In the genomic region with DNA sequence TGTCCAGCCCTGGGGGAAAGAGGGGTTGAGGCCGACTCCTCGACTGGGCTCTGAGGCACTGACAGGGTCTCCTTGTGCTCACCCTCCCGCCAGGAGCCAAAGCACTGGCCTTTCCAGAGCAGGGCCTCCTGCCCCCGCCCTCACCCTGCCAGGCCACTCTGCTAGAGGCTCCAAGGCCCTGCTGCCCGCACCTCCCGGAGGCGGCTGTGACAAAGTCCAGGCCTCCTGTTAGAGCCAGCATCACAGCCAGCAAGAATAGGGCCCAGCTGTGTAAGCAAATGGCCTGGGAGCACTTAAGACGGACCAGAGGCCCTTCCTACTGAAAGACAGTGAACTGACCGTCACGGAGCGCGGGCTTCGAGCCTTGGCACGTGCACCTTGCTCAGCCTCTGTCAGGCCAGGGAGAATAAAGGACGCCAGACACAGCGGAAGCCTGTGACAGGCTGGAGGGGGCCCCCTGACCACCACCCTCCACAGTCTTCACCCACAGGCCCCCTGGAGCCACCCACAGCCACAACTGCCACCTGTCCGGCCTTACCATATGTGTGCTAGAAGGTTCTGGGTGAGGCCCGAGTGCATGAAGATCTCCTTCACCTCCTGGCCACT, we compare ENCODE assay signal across 25 cellular contexts. TPM values are rescaled to one million over a fixed set of nuclear protein-coding genes. Genes with fewer than 3 reads are reported as not detected.
DNase-seq lines count a peak whose midpoint lies in the region; TF ChIP-seq lines count a peak whose summit lies in the region.
"Had no signal": no experiment of that assay in that cellular context is flagged by ENCODE, and none has a peak within 500 bp of the region (broad histone marks: within the 10 kb centered on the region; RNA-seq: fewer than 3 reads in every experiment).

No MANE protein-coding gene starts in this region.

- H3K27ac Mint-ChIP-seq in activated CD4-positive, alpha-beta memory T cell treated with anti-CD3 and anti-CD28 coated beads, Interleukin-2, amount 10 ng/mL, durations not matched to agents 7 days and 5 days, result no peak overlapping the region

- peaks cover 37% of the 10 kb centered on the region for H3K36me3 Mint-ChIP-seq in activated CD4-positive, alpha-beta memory T cell treated with anti-CD3 and anti-CD28 coated beads, Interleukin-2, amount 10 ng/mL, durations not matched to agents 7 days and 5 days (ENCODE audit: low read depth)

- H3K27ac ChIP-seq in left ventricle myocardium inferior (replicated peaks) (peak overlapping the region; percentile 72), muscle layer of colon (ENCODE audit: low read depth, low read length) (peak overlapping the region; percentile 62)
- H3K27ac ChIP-seq: GM23248, HL-60 had no signal

- H3K36me3 ChIP-seq in left ventricle myocardium inferior, result peaks cover 83% of the 10 kb centered on the region
- peaks cover 67% of the 10 kb centered on the region for H3K36me3 ChIP-seq in muscle layer of colon (ENCODE audit: insufficient read depth, low read length)

- CTCF ChIA-PET in activated CD4-positive, alpha-beta memory T cell treated with anti-CD3 and anti-CD28 coated beads, Interleukin-2, amount 10 ng/mL, durations not matched to agents 7 days and 5 days (lab: Charles Lee), result interaction anchor here (1.0 kb wide), 1 partner anchor 114 kb away, joined by 3 read pairs; no protein-coding TSS in a partner anchor

- intact Hi-C loops in left ventricle myocardium inferior (cut with micrococcal nuclease), result no loop called here

- H3K27me3 Mint-ChIP-seq in activated CD4-positive, alpha-beta memory T cell treated with anti-CD3 and anti-CD28 coated beads, Interleukin-2, amount 10 ng/mL, durations not matched to agents 7 days and 5 days, result no peaks in the 10 kb centered on the region
- H3K27me3 Mint-ChIP-seq: B cell, IgD-negative memory B cell had no signal

- H3K9me3 Mint-ChIP-seq in activated CD4-positive, alpha-beta memory T cell treated with anti-CD3 and anti-CD28 coated beads, Interleukin-2, amount 10 ng/mL, durations not matched to agents 7 days and 5 days, result no peaks in the 10 kb centered on the region
- H3K9me3 Mint-ChIP-seq: IgD-negative memory B cell had no signal

- no peak overlapping the region for H3K4me3 ChIP-seq in left ventricle myocardium inferior
- no peak overlapping the region for H3K4me3 ChIP-seq in muscle layer of colon (ENCODE audit: low read depth in 1 of 2, low read length in 2 of 2)
- H3K4me3 ChIP-seq: GM23248, MG63 had no signal

- peaks cover 4% of the 10 kb centered on the region for H3K4me1 Mint-ChIP-seq in activated CD4-positive, alpha-beta memory T cell treated with anti-CD3 and anti-CD28 coated beads, Interleukin-2, amount 10 ng/mL, durations not matched to agents 7 days and 5 days

- H3K4me1 ChIP-seq in left ventricle myocardium inferior (peaks cover 51% of the 10 kb centered on the region), muscle layer of colon (ENCODE audit: insufficient read depth, low read length) (no peaks in the 10 kb centered on the region)

- H3K4me3 Mint-ChIP-seq in activated CD4-positive, alpha-beta memory T cell treated with anti-CD3 and anti-CD28 coated beads, Interleukin-2, amount 10 ng/mL, durations not matched to agents 7 days and 5 days, result no peak overlapping the region
- H3K4me3 Mint-ChIP-seq: B cell had no signal

- DNase-seq in D341Med (ENCODE audit: low spot score) (peak; percentile 17), amniotic epithelial cell (ENCODE audit: low read depth) (peak; percentile 34), left ventricle myocardium inferior (peak; percentile 77), NCI-H1930 (lab: John Stamatoyannopoulos, UW) (no peak), NCI-H2081 treated with DMSO at 0.1 percent for 48 hours (lab: John Stamatoyannopoulos, UW) (no peak)
- no peak for DNase-seq in activated CD4-positive, alpha-beta memory T cell treated with anti-CD3 and anti-CD28 coated beads, Interleukin-2, amount 10 ng/mL, durations not matched to agents 7 days and 5 days
- DNase-seq in stimulated activated CD4-positive, alpha-beta T cell treated with anti-CD3 and anti-CD28 coated beads, Interleukin-2, amount 100 ng/mL, for 24 hours, result no peak
- DNase-seq: activated CD4-positive, CD25-positive, alpha-beta regulatory T cell; activated naive CD4-positive, alpha-beta T cell; activated T-cell treated with anti-CD3 and anti-CD28 coated beads, Interleukin-2, amount 50 U/mL, for 1 hour; amniotic stem cell; COR-L47; cortex of kidney; DMS79 treated with DMSO at 0.1 percent for 48 hours; MG63; NCI-H1436 treated with DMSO at 0.1 percent for 48 hours; NCI-H2171 treated with DMSO at 0.1 percent for 48 hours; NCI-H526 treated with DMSO at 0.1 percent for 48 hours; stimulated activated CD8-positive, alpha-beta memory T cell treated with anti-CD3 and anti-CD28 coated beads, Interleukin-4, amount 100 ng/mL, for 48 hours; T1000 had no signal

- H3K27me3 ChIP-seq in left ventricle myocardium inferior (ENCODE audit: low read depth) (no peaks in the 10 kb centered on the region), muscle layer of colon (ENCODE audit: control insufficient read depth in 1 of 2, insufficient read depth in 2 of 2, low read length in 2 of 2) (no peaks in the 10 kb centered on the region)
- H3K27me3 ChIP-seq: MG63 had no signal

- TF ChIP-seq CTCF in left ventricle myocardium inferior (IDR thresholded peaks at IDR 0.05; ENCODE audit: borderline replicate concordance), result no peak

- POLR2A ChIA-PET in activated CD4-positive, alpha-beta memory T cell treated with anti-CD3 and anti-CD28 coated beads, Interleukin-2, amount 10 ng/mL, durations not matched to agents 7 days and 5 days (lab: Charles Lee), result no interaction called here

- H3K9ac ChIP-seq in muscle layer of colon (ENCODE audit: low read length), result no peak overlapping the region
- H3K9ac ChIP-seq: GM23248 had no signal

- no peaks in the 10 kb centered on the region for H3K9me3 ChIP-seq in left ventricle myocardium inferior (replicated peaks)
- H3K9me3 ChIP-seq in muscle layer of colon (ENCODE audit: low read length), result no peaks in the 10 kb centered on the region
- H3K9me3 ChIP-seq: MG63 had no signal

RNA-seq across cellular contexts. Expression of a gene that starts 50.9 kb away (rescaled TPM):
- 68.1 TPM for total RNA-seq in left ventricle myocardium inferior
- 10 to 100 TPM; 39.0 to 42.7 TPM for total RNA-seq in activated CD4-positive, alpha-beta memory T cell treated with anti-CD3 and anti-CD28 coated beads, Interleukin-2, amount 10 ng/mL, durations not matched to agents 7 days and 5 days

Comparison
In these comparisons a context has a peak if more than half of its experiments do, and no peak if none do; other contexts are left out.
1. DNase-seq: peak in D341Med (single experiment), amniotic epithelial cell (single experiment) and left ventricle myocardium inferior (single experiment); none in activated CD4-positive, alpha-beta memory T cell treated with anti-CD3 and anti-CD28 coated beads, Interleukin-2, amount 10 ng/mL, durations not matched to agents 7 days and 5 days (single experiment), NCI-H1930 (0 of 2), NCI-H2081 treated with DMSO at 0.1 percent for 48 hours (single experiment) and stimulated activated CD4-positive, alpha-beta T cell treated with anti-CD3 and anti-CD28 coated beads, Interleukin-2, amount 100 ng/mL, for 24 hours (0 of 2).